In the genomic region with DNA sequence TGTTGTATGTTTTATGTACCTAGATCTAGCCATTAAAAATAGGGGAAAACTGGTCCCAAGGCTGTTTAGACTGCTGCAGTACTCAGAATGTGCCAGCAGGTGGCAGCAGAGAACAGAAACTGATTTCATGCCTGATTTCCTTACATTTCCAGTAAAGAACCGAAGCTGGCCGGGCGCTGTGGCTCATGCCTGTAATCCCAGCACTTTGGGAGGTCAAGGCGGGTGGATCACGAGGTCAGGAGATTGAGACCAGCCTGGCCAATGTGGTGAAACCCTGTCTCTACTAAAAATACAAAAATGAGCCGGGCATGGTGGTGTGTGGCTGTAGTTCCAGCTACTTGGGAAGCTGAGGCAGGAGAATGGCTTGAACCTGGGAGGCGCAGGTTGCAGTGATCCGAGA, we compare ENCODE assay signal across 8 cellular contexts. TPM values are rescaled to one million over a fixed set of nuclear protein-coding genes. Genes with fewer than 3 reads are reported as not detected.
DNase-seq lines count a peak whose midpoint lies in the region; ATAC-seq and TF ChIP-seq lines count a peak whose summit lies in the region.
"Not testable (repeated sequence)": the region's sequence is repeated elsewhere in the genome, so short reads cannot be mapped to it uniquely, and the experiment has no call there.

No MANE protein-coding gene starts in this region.

- not testable (repeated sequence) for H3K27me3 ChIP-seq in brain microvascular endothelial cell (replicated peaks); aorta (ENCODE audit: control insufficient read depth in 1 of 2, insufficient read depth in 2 of 2, low read length in 1 of 2)

- ATAC-seq in HG03159 (IDR thresholded peaks at IDR 0.05; ENCODE audit: unreplicated experiment) (peak; percentile 69), sciatic nerve (peak; percentile 80), aorta (ENCODE audit: low FRiP score) (peak; percentile 91)

- not testable (repeated sequence) for H3K27ac ChIP-seq in brain microvascular endothelial cell; aorta (ENCODE audit: low read depth in 1 of 2, low read length in 2 of 2)

- not testable (repeated sequence) for H3K4me1 ChIP-seq in aorta (ENCODE audit: control insufficient read depth in 1 of 2, insufficient read depth in 2 of 2, low read length in 2 of 2)

- H3K36me3 ChIP-seq in brain microvascular endothelial cell (replicated peaks), result peaks cover 13% of the 10 kb centered on the region
- not testable (repeated sequence) for H3K36me3 ChIP-seq in aorta (ENCODE audit: control insufficient read depth in 1 of 2, insufficient read depth in 2 of 2, low read length in 1 of 2)

- intact Hi-C loops in sciatic nerve (cut with DNase I) (loop anchor here (10.0 kb wide), 1 partner anchor 1209 kb away; no protein-coding TSS in a partner anchor), aorta (cut with DNase I) (loop anchor here (5.0 to 10.0 kb wide), 5 partner anchors 111 to 1209 kb away; no protein-coding TSS in a partner anchor)

- TF ChIP-seq CTCF in GM13977 (IDR thresholded peaks at IDR 0.05; ENCODE audit: extremely low read depth, insufficient read depth, missing control alignments) (peak; percentile 93), brain microvascular endothelial cell (IDR thresholded peaks at IDR 0.05; ENCODE audit: low read depth, low read length, missing control alignments) (peak; percentile 88)

- in situ Hi-C loops in GM13977 (cut with MboI; ENCODE audit: low pct_unique_long_range_greater_than_20kb, low sequenced_read_pairs, unreplicated experiment), result loop anchor here (10.0 to 25.0 kb wide), 3 partner anchors 179 to 766 kb away; no protein-coding TSS in a partner anchor
- in situ Hi-C loops in brain microvascular endothelial cell (cut with HindIII; ENCODE audit: low pct_ligation_motif_present, low sequenced_read_pairs), result not testable (repeated sequence)

- peak; percentile 32 for DNase-seq in GM13977 (ENCODE audit: low spot score)
- peak; percentile 56 for DNase-seq in NCI-H345 (lab: John Stamatoyannopoulos, UW)
- peak; percentile 43 for DNase-seq in activated CD4-positive, CD25-positive, alpha-beta regulatory T cell treated with anti-CD3 and anti-CD28 coated beads, Interleukin-2, amount 50 U/mL, for 16 hours (ENCODE audit: low read depth, low spot score)
- DNase-seq in brain microvascular endothelial cell, result peak; percentile 69
- peak in 49 of 51 donors; percentile 4 to 82 (median 45) for DNase-seq in hypothalamus (lab: John Stamatoyannopoulos, UW)
- peak; percentile 92 for DNase-seq in sciatic nerve (ENCODE audit: low spot score)
- peak; percentile 85 to 94 for DNase-seq in aorta

- 17 to 20% methylated on average over 8 of the region's 8 CpGs for WGBS in aorta, 2 donors

- not testable (repeated sequence) for H3K9me3 ChIP-seq in aorta (ENCODE audit: control insufficient read depth, low read length)

- not testable (repeated sequence) for H3K4me3 ChIP-seq in brain microvascular endothelial cell (ENCODE audit: low read depth, low read length); aorta (ENCODE audit: low read length in 2 of 2)

RNA-seq across cellular contexts. Expression of a gene that starts 59.8 kb away (rescaled TPM):
- total RNA-seq in sciatic nerve, result 249 TPM
- total RNA-seq in aorta, result 10 to 100 TPM; 56.4 to 76.8 TPM
- polyA plus RNA-seq in aorta, result 10 to 100 TPM; 31.7 to 55.4 TPM

Comparison
In these comparisons a context has a peak if more than half of its experiments do, and no peak if none do; other contexts are left out.
1. DNase-seq: peak in every context shown above with its lines; median percentile 92 in sciatic nerve; 90 in aorta; 69 in brain microvascular endothelial cell; 56 in NCI-H345; 45 in hypothalamus; 43 in activated CD4-positive, CD25-positive, alpha-beta regulatory T cell treated with anti-CD3 and anti-CD28 coated beads, Interleukin-2, amount 50 U/mL, for 16 hours; 32 in GM13977.